12 cellular contexts compared by ENCODE assay signal in the genomic region with DNA sequence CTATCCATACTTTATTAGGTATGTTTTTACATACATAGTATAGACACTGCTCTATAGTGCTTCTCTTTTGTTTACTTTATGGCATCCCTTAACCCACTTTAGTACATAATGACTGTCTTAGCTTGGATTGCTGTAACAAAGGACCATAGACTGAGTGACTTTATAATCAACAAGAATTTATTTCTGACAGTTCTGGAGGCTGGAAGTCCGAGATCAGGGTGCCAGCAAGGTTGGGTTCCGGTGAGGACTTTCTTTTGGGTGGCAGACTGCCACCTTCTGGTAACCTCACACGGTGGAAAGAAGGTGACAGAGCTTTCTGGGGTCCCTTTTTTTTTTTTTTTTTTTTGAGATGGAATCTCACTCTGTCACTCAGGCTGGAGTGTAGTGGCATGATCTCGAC. TPM values are rescaled to one million over a fixed set of nuclear protein-coding genes. Genes with fewer than 3 reads are reported as not detected.
A peak's percentile ranks its signal among the peaks of the same experiment; 100 is the strongest.
DNase-seq lines count a peak whose midpoint lies in the region; ATAC-seq and TF ChIP-seq lines count a peak whose summit lies in the region.
"Had no signal": no experiment of that assay in that cellular context is flagged by ENCODE, and none has a peak within 500 bp of the region (broad histone marks: within the 10 kb centered on the region; RNA-seq: fewer than 3 reads in every experiment).

No MANE protein-coding gene starts in this region.

- no peaks in the 10 kb centered on the region for H3K4me1 ChIP-seq in SJCRH30
- H3K4me1 ChIP-seq in thyroid gland = no peaks in the 10 kb centered on the region
- no peaks in the 10 kb centered on the region for H3K4me1 ChIP-seq in effector memory CD4-positive, alpha-beta T cell (ENCODE audit: control insufficient read depth, insufficient read depth, low read length, poor library complexity, severe bottlenecking)
- H3K4me1 ChIP-seq: body of pancreas, esophagus muscularis mucosa had no signal

- CTCF ChIA-PET in Calu3 (lab: Charles Lee) = interaction anchor here (0.5 to 2.0 kb wide), 7 partner anchors 24 to 460 kb away, joined by 3 to 8 read pairs (median 5); no protein-coding TSS in a partner anchor

- no peak for ATAC-seq in HG02610 (IDR thresholded peaks at IDR 0.05; ENCODE audit: unreplicated experiment)
- ATAC-seq: activated T-cell treated with anti-CD3 and anti-CD28 coated beads, Interleukin-2, amount 50 U/mL, for 4 hours; body of pancreas had no signal

- no peaks in the 10 kb centered on the region for H3K36me3 ChIP-seq in SJCRH30
- H3K36me3 ChIP-seq in thyroid gland = no peaks in the 10 kb centered on the region
- no peaks in the 10 kb centered on the region for H3K36me3 ChIP-seq in effector memory CD4-positive, alpha-beta T cell (ENCODE audit: control insufficient read depth, insufficient read depth, low read length)
- H3K36me3 ChIP-seq: esophagus muscularis mucosa, neutrophil had no signal

- WGBS in thyroid gland, 2 donors = 33 to 57% methylated on average over 4 of the region's 4 CpGs

- H3K36me3 Mint-ChIP-seq in Calu3 (ENCODE audit: insufficient read depth, unreplicated experiment) = no peaks in the 10 kb centered on the region

- H3K9me3 Mint-ChIP-seq in Calu3 (ENCODE audit: low read depth, unreplicated experiment) = no peaks in the 10 kb centered on the region
- H3K9me3 Mint-ChIP-seq: activated T-cell treated with anti-CD3 and anti-CD28 coated beads, Interleukin-2, amount 50 U/mL, for 4 hours had no signal

- peak; percentile 58 for TF ChIP-seq CTCF in Calu3 (IDR thresholded peaks at IDR 0.05; ENCODE audit: unreplicated experiment)
- no peak for TF ChIP-seq CTCF in thyroid gland (IDR thresholded peaks at IDR 0.05)

- H3K27ac Mint-ChIP-seq in Calu3 (ENCODE audit: unreplicated experiment) = no peak overlapping the region

- H3K27me3 Mint-ChIP-seq in Calu3 (ENCODE audit: unreplicated experiment) = no peaks in the 10 kb centered on the region

- H3K27me3 ChIP-seq in SJCRH30 = no peaks in the 10 kb centered on the region
- H3K27me3 ChIP-seq in thyroid gland = no peaks in the 10 kb centered on the region
- no peaks in the 10 kb centered on the region for H3K27me3 ChIP-seq in effector memory CD4-positive, alpha-beta T cell (replicated peaks; ENCODE audit: control insufficient read depth, insufficient read depth, low read length, poor library complexity, severe bottlenecking)
- H3K27me3 ChIP-seq: body of pancreas, esophagus muscularis mucosa, neutrophil had no signal

- intact Hi-C loops in Calu3 (cut with micrococcal nuclease; ENCODE audit: unreplicated experiment) = loop anchor here (5.0 to 10.0 kb wide), 4 partner anchors 84 to 399 kb away; no protein-coding TSS in a partner anchor
- intact Hi-C loops in thyroid gland (cut with DNase I) = no loop called here

- H3K4me1 Mint-ChIP-seq in Calu3 (ENCODE audit: low read depth, unreplicated experiment) = peaks cover 9% of the 10 kb centered on the region

- no peak overlapping the region for H3K4me3 Mint-ChIP-seq in Calu3 (ENCODE audit: low read depth, unreplicated experiment)
- H3K4me3 Mint-ChIP-seq: activated T-cell treated with anti-CD3 and anti-CD28 coated beads, Interleukin-2, amount 50 U/mL, for 4 hours had no signal

- H3K9me3 ChIP-seq in SJCRH30 (replicated peaks) (no peaks in the 10 kb centered on the region), thyroid gland (no peaks in the 10 kb centered on the region)
- no peaks in the 10 kb centered on the region for H3K9me3 ChIP-seq in effector memory CD4-positive, alpha-beta T cell (ENCODE audit: control insufficient read depth, low read length)
- H3K9me3 ChIP-seq: body of pancreas, esophagus muscularis mucosa, neutrophil had no signal

- DNase-seq in Calu3 (peak; percentile 55), HCEC 1CT (peak; percentile 7), SJCRH30 (peak; percentile 5 to 21), kidney tubule cell (ENCODE audit: low spot score) (peak; percentile 7), thyroid gland (no peak)
- no peak for DNase-seq in effector memory CD4-positive, alpha-beta T cell
- DNase-seq: activated T-cell treated with anti-CD3 and anti-CD28 coated beads, Interleukin-2, amount 50 U/mL, for 4 hours; stimulated activated CD4-positive, alpha-beta T cell treated with anti-CD3 and anti-CD28 coated beads, Interleukin-4, amount 100 ng/mL, for 24 hours had no signal

- no TSS peak for BruUV-seq in Calu3 (replicated peaks; lab: Mats Ljungman, UMichigan)

- TF ChIP-seq POLR2A in thyroid gland (IDR thresholded peaks at IDR 0.05) = no peak

- no peak overlapping the region for H3K27ac ChIP-seq in SJCRH30
- no peak overlapping the region for H3K27ac ChIP-seq in thyroid gland
- H3K27ac ChIP-seq in effector memory CD4-positive, alpha-beta T cell (ENCODE audit: insufficient read depth, low read length, poor library complexity, severe bottlenecking) = no peak overlapping the region
- H3K27ac ChIP-seq: body of pancreas, esophagus muscularis mucosa, neutrophil had no signal

- H3K4me3 ChIP-seq in SJCRH30 (no peak overlapping the region), thyroid gland (replicated peaks in 1 of 3) (no peak overlapping the region)
- H3K4me3 ChIP-seq in effector memory CD4-positive, alpha-beta T cell (ENCODE audit: insufficient read depth, low read depth, low read length, poor library complexity, severe bottlenecking) = no peak overlapping the region
- H3K4me3 ChIP-seq: body of pancreas, esophagus muscularis mucosa had no signal

RNA-seq across cellular contexts. Expression of a gene that starts 48.6 kb away (rescaled TPM):
- 36.7 and 39.1 TPM in 2 replicates for total RNA-seq in Calu3 (2022)
- total RNA-seq in SJCRH30 (2014; rRNA removed; shearing (Covaris generic)) = 4.1 and 4.3 TPM in 2 replicates
- 10 to 100 TPM in 2 of 4 donors, 1 to 10 TPM in 2; 3.9 to 12.7 (median 9.0) TPM for total RNA-seq in thyroid gland

Comparison
In these comparisons a context has a peak if more than half of its experiments do, and no peak if none do; other contexts are left out.
1. DNase-seq: peak in Calu3 (single experiment), HCEC 1CT (single experiment), SJCRH30 (2 of 2) and kidney tubule cell (single experiment); none in thyroid gland (0 of 2) and effector memory CD4-positive, alpha-beta T cell (0 of 3).